13 cellular contexts compared by ENCODE assay signal in genomic region chr5:132485641-132486317, GRCh38. TPM values are rescaled to one million over a fixed set of nuclear protein-coding genes. Genes with fewer than 3 reads are reported as not detected.
DNase-seq lines count a peak whose midpoint lies in the region; ATAC-seq and TF ChIP-seq lines count a peak whose summit lies in the region.
"Had no signal": no experiment of that assay in that cellular context is flagged by ENCODE, and none has a peak within 500 bp of the region (broad histone marks: within the 10 kb centered on the region; RNA-seq: fewer than 3 reads in every experiment).

No MANE protein-coding gene starts in this region.

- peaks cover 82% of the 10 kb centered on the region for H3K36me3 Mint-ChIP-seq in activated CD8-positive, alpha-beta memory T cell treated with anti-CD3 and anti-CD28 coated beads, Interleukin-2, amount 10 ng/mL, durations not matched to agents 7 days and 5 days
- H3K36me3 Mint-ChIP-seq in endodermal cell (ENCODE audit: low read depth), result peaks cover 27% of the 10 kb centered on the region
- H3K36me3 Mint-ChIP-seq in stimulated activated naive B cell treated with anti-CD40 and anti-IgM and Interleukin-4, amounts not matched to agents 10 μg/mL and 1 μg/mL and 100 μg/mL, for 72 hours, result peaks cover 37 to 57% of the 10 kb centered on the region in 2 donors

- peaks cover 5% of the 10 kb centered on the region for H3K4me1 ChIP-seq in endodermal cell (ENCODE audit: control insufficient read depth, insufficient read depth, low read length)

- no peaks in the 10 kb centered on the region for H3K9me3 Mint-ChIP-seq in activated CD8-positive, alpha-beta memory T cell treated with anti-CD3 and anti-CD28 coated beads, Interleukin-2, amount 10 ng/mL, durations not matched to agents 7 days and 5 days (ENCODE audit: low read depth)
- H3K9me3 Mint-ChIP-seq in endodermal cell, result no peaks in the 10 kb centered on the region
- H3K9me3 Mint-ChIP-seq in stimulated activated naive B cell treated with anti-CD40 and anti-IgM and Interleukin-4, amounts not matched to agents 10 μg/mL and 1 μg/mL and 100 μg/mL, for 72 hours, result no peaks in the 10 kb centered on the region

- no peak for TF ChIP-seq CTCF in endodermal cell (conservative IDR thresholded peaks at IDR 0.05)

- WGBS in endodermal cell (ENCODE audit: insufficient coverage in 1 of 2, insufficient read length in 1 of 2), 2 experiments, result 96 to 100% methylated on average over 1 to 6 of the region's 6 CpGs

- H3K4me1 Mint-ChIP-seq in activated CD8-positive, alpha-beta memory T cell treated with anti-CD3 and anti-CD28 coated beads, Interleukin-2, amount 10 ng/mL, durations not matched to agents 7 days and 5 days, result peaks cover 60% of the 10 kb centered on the region
- H3K4me1 Mint-ChIP-seq in endodermal cell, result no peaks in the 10 kb centered on the region
- peaks cover 37 to 61% of the 10 kb centered on the region in 2 donors for H3K4me1 Mint-ChIP-seq in stimulated activated naive B cell treated with anti-CD40 and anti-IgM and Interleukin-4, amounts not matched to agents 10 μg/mL and 1 μg/mL and 100 μg/mL, for 72 hours

- DNase-seq in activated CD8-positive, alpha-beta memory T cell treated with anti-CD3 and anti-CD28 coated beads, Interleukin-2, amount 10 ng/mL, durations not matched to agents 7 days and 5 days, result peak; percentile 45
- peak; percentile 34 for DNase-seq in endodermal cell
- DNase-seq in stimulated activated naive B cell treated with anti-CD40 and anti-IgM and Interleukin-4, amounts not matched to agents 10 μg/mL and 1 μg/mL and 100 μg/mL, for 72 hours, result no peak
- DNase-seq in central memory CD4-positive, alpha-beta T cell, result no peak
- no peak for DNase-seq in HUDEP-2 (lab: John Stamatoyannopoulos, UW; ENCODE audit: unreplicated experiment in 76 of 76)
- DNase-seq: MG63, NCI-H524 had no signal

- CTCF ChIA-PET in activated CD8-positive, alpha-beta memory T cell treated with anti-CD3 and anti-CD28 coated beads, Interleukin-2, amount 10 ng/mL, durations not matched to agents 7 days and 5 days (lab: Charles Lee), result interaction anchor here (0.8 to 9.2 kb wide), 9 partner anchors 8 to 100 kb away, joined by 3 to 85 read pairs (median 7); no protein-coding TSS in a partner anchor

- H3K9ac ChIP-seq in endodermal cell (ENCODE audit: extremely low read depth, low read length, poor library complexity, severe bottlenecking), result no peak overlapping the region

- H3K4me3 ChIP-seq in endodermal cell (ENCODE audit: low read length), result no peak overlapping the region
- H3K4me3 ChIP-seq: cardiac muscle cell, MG63, SJSA1 had no signal

- H3K27ac ChIP-seq in KOPT-K1 (ENCODE audit: low read depth, low read length, poor library complexity, severe bottlenecking) (peak overlapping the region; percentile 96), endodermal cell (ENCODE audit: low read depth, low read length) (no peak overlapping the region)
- H3K27ac ChIP-seq: cardiac muscle cell, SJSA1 had no signal

- H3K9me3 ChIP-seq in KOPT-K1 (ENCODE audit: insufficient read depth, low read length, poor library complexity, severe bottlenecking), result no peaks in the 10 kb centered on the region
- H3K9me3 ChIP-seq in endodermal cell (ENCODE audit: control insufficient read depth, low read length), result no peaks in the 10 kb centered on the region
- H3K9me3 ChIP-seq: MG63, SJSA1 had no signal

- no peaks in the 10 kb centered on the region for H3K27me3 Mint-ChIP-seq in activated CD8-positive, alpha-beta memory T cell treated with anti-CD3 and anti-CD28 coated beads, Interleukin-2, amount 10 ng/mL, durations not matched to agents 7 days and 5 days
- H3K27me3 Mint-ChIP-seq in endodermal cell (ENCODE audit: insufficient read depth), result peaks cover 6% of the 10 kb centered on the region
- no peaks in the 10 kb centered on the region for H3K27me3 Mint-ChIP-seq in stimulated activated naive B cell treated with anti-CD40 and anti-IgM and Interleukin-4, amounts not matched to agents 10 μg/mL and 1 μg/mL and 100 μg/mL, for 72 hours

- H3K27me3 ChIP-seq in endodermal cell (ENCODE audit: control insufficient read depth, insufficient read depth, low read length, poor library complexity, severe bottlenecking), result peaks cover 8% of the 10 kb centered on the region
- H3K27me3 ChIP-seq: MG63, SJSA1 had no signal

- peak overlapping the region; percentile 91 for H3K27ac Mint-ChIP-seq in activated CD8-positive, alpha-beta memory T cell treated with anti-CD3 and anti-CD28 coated beads, Interleukin-2, amount 10 ng/mL, durations not matched to agents 7 days and 5 days
- no peak overlapping the region for H3K27ac Mint-ChIP-seq in endodermal cell
- H3K27ac Mint-ChIP-seq in stimulated activated naive B cell treated with anti-CD40 and anti-IgM and Interleukin-4, amounts not matched to agents 10 μg/mL and 1 μg/mL and 100 μg/mL, for 72 hours, result peak overlapping the region; percentile 84

- peaks cover 89% of the 10 kb centered on the region for H3K36me3 ChIP-seq in KOPT-K1 (ENCODE audit: insufficient read depth, low read length)
- H3K36me3 ChIP-seq in endodermal cell (ENCODE audit: control insufficient read depth, insufficient read depth, low read length), result peaks cover 23% of the 10 kb centered on the region
- H3K36me3 ChIP-seq: cardiac muscle cell had no signal

- ATAC-seq in activated CD8-positive, alpha-beta memory T cell treated with anti-CD3 and anti-CD28 coated beads, Interleukin-2, amount 10 ng/mL, durations not matched to agents 7 days and 5 days, result no peak
- ATAC-seq in stimulated activated naive B cell treated with anti-CD40 and anti-IgM and Interleukin-4, amounts not matched to agents 10 μg/mL and 1 μg/mL and 100 μg/mL, for 72 hours (replicated peaks), result no peak
- no peak for ATAC-seq in GM18861 (IDR thresholded peaks at IDR 0.05; ENCODE audit: unreplicated experiment)
- ATAC-seq: HCT116 had no signal

- peak overlapping the region; percentile 95 for H3K4me3 Mint-ChIP-seq in activated CD8-positive, alpha-beta memory T cell treated with anti-CD3 and anti-CD28 coated beads, Interleukin-2, amount 10 ng/mL, durations not matched to agents 7 days and 5 days
- H3K4me3 Mint-ChIP-seq in endodermal cell, result no peak overlapping the region
- H3K4me3 Mint-ChIP-seq in stimulated activated naive B cell treated with anti-CD40 and anti-IgM and Interleukin-4, amounts not matched to agents 10 μg/mL and 1 μg/mL and 100 μg/mL, for 72 hours, result no peak overlapping the region

RNA-seq across cellular contexts. Expression of gene IRF1, which starts 4.8 kb away (rescaled TPM):
- total RNA-seq in activated CD8-positive, alpha-beta memory T cell treated with anti-CD3 and anti-CD28 coated beads, Interleukin-2, amount 10 ng/mL, durations not matched to agents 7 days and 5 days, result 100 to 1,000 TPM; 205 to 223 TPM
- 1 to 10 TPM; 5.6 to 7.3 TPM for total RNA-seq in endodermal cell
- polyA plus RNA-seq in endodermal cell (2013, experiment 1 of 2), result 2.2 TPM
- 4.5 TPM for polyA plus RNA-seq in endodermal cell (2013, experiment 2 of 2)

RNA-seq across cellular contexts. Expression of gene IL5, which starts 57.5 kb away (rescaled TPM):
- 10 to 100 TPM in 1 of 2 experiments, under 1 TPM in 1; 0.35 to 20.0 TPM for total RNA-seq in activated CD8-positive, alpha-beta memory T cell treated with anti-CD3 and anti-CD28 coated beads, Interleukin-2, amount 10 ng/mL, durations not matched to agents 7 days and 5 days
- not detected for total RNA-seq in endodermal cell
- polyA plus RNA-seq in endodermal cell (2013, experiment 1 of 2), result not detected
- not detected for polyA plus RNA-seq in endodermal cell (2013, experiment 2 of 2)
- total RNA-seq: cardiac muscle cell, lower leg skin, SJSA1 had no signal
- polyA plus RNA-seq: cardiac muscle cell had no signal

Comparison
In these comparisons a context has a peak if more than half of its experiments do, and no peak if none do; other contexts are left out.
1. DNase-seq: peak in activated CD8-positive, alpha-beta memory T cell treated with anti-CD3 and anti-CD28 coated beads, Interleukin-2, amount 10 ng/mL, durations not matched to agents 7 days and 5 days (single experiment) and endodermal cell (single experiment); none in stimulated activated naive B cell treated with anti-CD40 and anti-IgM and Interleukin-4, amounts not matched to agents 10 μg/mL and 1 μg/mL and 100 μg/mL, for 72 hours (single experiment), central memory CD4-positive, alpha-beta T cell (single experiment) and HUDEP-2 (0 of 76).
2. RNA of gene IRF1, which starts 4.8 kb away (total RNA-seq): 205 to 223 TPM in activated CD8-positive, alpha-beta memory T cell treated with anti-CD3 and anti-CD28 coated beads, Interleukin-2, amount 10 ng/mL, durations not matched to agents 7 days and 5 days; 5.6 to 7.3 TPM in endodermal cell; every median in the first group is over 10 times any median in the second.